1 cellular context compared by ENCODE assay signal in the genomic region with DNA sequence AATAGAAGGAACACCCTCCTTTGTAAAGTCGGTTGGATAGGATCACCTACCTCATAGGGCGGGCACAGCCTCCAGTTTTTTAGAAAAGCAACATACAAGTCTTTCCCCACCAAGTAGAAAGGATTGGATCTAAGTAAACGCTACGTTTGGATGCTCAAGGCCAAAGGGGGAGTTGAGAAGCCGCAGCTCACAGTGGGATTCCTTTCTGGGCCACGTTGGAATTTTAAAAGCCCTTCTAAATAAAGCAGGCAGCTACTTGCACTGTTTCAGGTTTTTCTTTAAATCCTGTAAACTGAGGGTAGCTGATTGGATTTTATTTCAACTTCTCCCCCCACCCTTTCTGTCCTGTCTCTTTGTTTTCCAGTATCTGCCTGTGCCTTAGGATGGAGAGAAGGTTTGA.
TF ChIP-seq lines count a peak whose summit lies in the region.

No MANE protein-coding gene starts in this region.

TF ChIP-seq in WTC11, 78 proteins besides CTCF, POLR2A, EP300 and RAD21 (continued from another document):
- no peak for TF ChIP-seq NR2C2 (CRISPR knock-in tag; IDR thresholded peaks at IDR 0.05)
- TF ChIP-seq, protein P1, sequence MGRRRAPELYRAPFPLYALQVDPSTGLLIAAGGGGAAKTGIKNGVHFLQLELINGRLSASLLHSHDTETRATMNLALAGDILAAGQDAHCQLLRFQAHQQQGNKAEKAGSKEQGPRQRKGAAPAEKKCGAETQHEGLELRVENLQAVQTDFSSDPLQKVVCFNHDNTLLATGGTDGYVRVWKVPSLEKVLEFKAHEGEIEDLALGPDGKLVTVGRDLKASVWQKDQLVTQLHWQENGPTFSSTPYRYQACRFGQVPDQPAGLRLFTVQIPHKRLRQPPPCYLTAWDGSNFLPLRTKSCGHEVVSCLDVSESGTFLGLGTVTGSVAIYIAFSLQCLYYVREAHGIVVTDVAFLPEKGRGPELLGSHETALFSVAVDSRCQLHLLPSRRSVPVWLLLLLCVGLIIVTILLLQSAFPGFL (CRISPR knock-in tag; IDR thresholded peaks at IDR 0.05; ENCODE audit: borderline replicate concordance) = no peak
- TF ChIP-seq RELA (CRISPR knock-in tag; IDR thresholded peaks at IDR 0.05; ENCODE audit: borderline replicate concordance) = no peak
- no peak for TF ChIP-seq ESRRA (CRISPR knock-in tag; IDR thresholded peaks at IDR 0.05; ENCODE audit: borderline replicate concordance)
- no peak for TF ChIP-seq JUN (CRISPR knock-in tag; IDR thresholded peaks at IDR 0.05)
- no peak for TF ChIP-seq FOXP1 (CRISPR knock-in tag; IDR thresholded peaks at IDR 0.05; ENCODE audit: borderline replicate concordance)
- TF ChIP-seq, protein P2, sequence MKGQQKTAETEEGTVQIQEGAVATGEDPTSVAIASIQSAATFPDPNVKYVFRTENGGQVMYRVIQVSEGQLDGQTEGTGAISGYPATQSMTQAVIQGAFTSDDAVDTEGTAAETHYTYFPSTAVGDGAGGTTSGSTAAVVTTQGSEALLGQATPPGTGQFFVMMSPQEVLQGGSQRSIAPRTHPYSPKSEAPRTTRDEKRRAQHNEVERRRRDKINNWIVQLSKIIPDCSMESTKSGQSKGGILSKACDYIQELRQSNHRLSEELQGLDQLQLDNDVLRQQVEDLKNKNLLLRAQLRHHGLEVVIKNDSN (CRISPR knock-in tag; IDR thresholded peaks at IDR 0.05) = no peak
- TF ChIP-seq, protein P3, sequence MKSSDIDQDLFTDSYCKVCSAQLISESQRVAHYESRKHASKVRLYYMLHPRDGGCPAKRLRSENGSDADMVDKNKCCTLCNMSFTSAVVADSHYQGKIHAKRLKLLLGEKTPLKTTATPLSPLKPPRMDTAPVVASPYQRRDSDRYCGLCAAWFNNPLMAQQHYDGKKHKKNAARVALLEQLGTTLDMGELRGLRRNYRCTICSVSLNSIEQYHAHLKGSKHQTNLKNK (CRISPR knock-in tag; IDR thresholded peaks at IDR 0.05) = no peak
